9 cellular contexts compared by ENCODE assay signal in genomic region chr22:46971141-46971775, GRCh38.
DNase-seq lines count a peak whose midpoint lies in the region; ATAC-seq, FAIRE-seq and TF ChIP-seq lines count a peak whose summit lies in the region.
"Had no signal": no experiment of that assay in that cellular context is flagged by ENCODE, and none has a peak within 500 bp of the region (broad histone marks: within the 10 kb centered on the region; RNA-seq: fewer than 3 reads in every experiment).

No MANE protein-coding gene starts in this region.

- 38% methylated on average over 16 of the region's 16 CpGs for WGBS in right cardiac atrium

- FAIRE-seq in GM12891 (lab: Jason Lieb, UNC) (no peak), astrocyte (lab: Jason Lieb, UNC) (no peak)

- TF ChIP-seq POLR2A in GM12891 (IDR thresholded peaks at IDR 0.05; ENCODE audit: low read depth, low read length): no peak

- peaks cover 28% of the 10 kb centered on the region for H4K20me1 ChIP-seq in astrocyte (ENCODE audit: insufficient read depth, low read length)

- H2AFZ ChIP-seq in astrocyte (ENCODE audit: low read depth, low read length): no peak overlapping the region

- H3K4me1 ChIP-seq in astrocyte (ENCODE audit: insufficient read depth, low read length) (peaks cover 3% of the 10 kb centered on the region), right cardiac atrium (ENCODE audit: control insufficient read depth, insufficient read depth, low read length) (peaks cover 8% of the 10 kb centered on the region)

- H3K36me3 Mint-ChIP-seq in astrocyte (ENCODE audit: low read depth, unreplicated experiment) (peaks cover 10% of the 10 kb centered on the region), progenitor cell of endocrine pancreas (ENCODE audit: insufficient read depth) (peaks cover 5% of the 10 kb centered on the region)

- intact Hi-C loops in right cardiac atrium (cut with DNase I): no loop called here

- H3K4me2 ChIP-seq in astrocyte (ENCODE audit: low read length): no peak overlapping the region

- DNase-seq in GM12891 (ENCODE audit: insufficient read length, low spot score) (no peak), astrocyte (ENCODE audit: low read depth) (peak; percentile 12), right cardiac atrium (peak; percentile 58 to 81 (median 80)), progenitor cell of endocrine pancreas (ENCODE audit: low spot score, unreplicated experiment) (no peak)
- no peak for DNase-seq in activated effector memory CD4-positive, alpha-beta T cell treated with anti-CD3 and anti-CD28 coated beads, Interleukin-2, amount 50 U/mL, for 16 hours
- DNase-seq: stimulated activated CD4-positive, alpha-beta T cell treated with anti-CD3 and anti-CD28 coated beads, Interleukin-2, amount 100 ng/mL, for 24 hours had no signal

- no peaks in the 10 kb centered on the region for H3K9me3 Mint-ChIP-seq in astrocyte (ENCODE audit: unreplicated experiment)
- no peaks in the 10 kb centered on the region for H3K9me3 Mint-ChIP-seq in progenitor cell of endocrine pancreas (ENCODE audit: low read depth)

- H3K4me3 ChIP-seq in astrocyte (ENCODE audit: insufficient read depth, low read depth, low read length) (no peak overlapping the region), right cardiac atrium (ENCODE audit: low read length) (no peak overlapping the region)

- peaks cover 16% of the 10 kb centered on the region for H3K4me1 Mint-ChIP-seq in astrocyte (ENCODE audit: low read depth, unreplicated experiment)
- peaks cover 14% of the 10 kb centered on the region for H3K4me1 Mint-ChIP-seq in progenitor cell of endocrine pancreas (ENCODE audit: low read depth)

- H3K79me2 ChIP-seq in astrocyte (ENCODE audit: insufficient read depth, low read length): no peaks in the 10 kb centered on the region

- H3K27me3 Mint-ChIP-seq in astrocyte (ENCODE audit: low read depth, unreplicated experiment) (no peaks in the 10 kb centered on the region), progenitor cell of endocrine pancreas (no peaks in the 10 kb centered on the region)

- TF ChIP-seq CTCF in astrocyte (IDR thresholded peaks at IDR 0.05; ENCODE audit: insufficient read depth, low read depth, low read length): no peak
- TF ChIP-seq CTCF in progenitor cell of endocrine pancreas (IDR thresholded peaks at IDR 0.05; ENCODE audit: unreplicated experiment): no peak

- no peaks in the 10 kb centered on the region for H3K36me3 ChIP-seq in astrocyte (ENCODE audit: insufficient read depth, low read length)

- peak; percentile 80 to 93 for ATAC-seq in right cardiac atrium
- no peak for ATAC-seq in HG03095 (IDR thresholded peaks at IDR 0.05; ENCODE audit: unreplicated experiment)
- no peak for ATAC-seq in GM21360 (IDR thresholded peaks at IDR 0.05; ENCODE audit: unreplicated experiment)
- ATAC-seq in HG02938 (IDR thresholded peaks at IDR 0.05; ENCODE audit: unreplicated experiment): no peak

- H3K4me3 Mint-ChIP-seq in astrocyte (ENCODE audit: unreplicated experiment) (no peak overlapping the region), progenitor cell of endocrine pancreas (ENCODE audit: low read depth) (no peak overlapping the region)

- H3K9me3 ChIP-seq in astrocyte (ENCODE audit: insufficient read depth, low read depth, low read length): no peaks in the 10 kb centered on the region
- no peaks in the 10 kb centered on the region for H3K9me3 ChIP-seq in right cardiac atrium (ENCODE audit: control insufficient read depth, low read length)

- H3K27ac Mint-ChIP-seq in astrocyte (ENCODE audit: unreplicated experiment) (no peak overlapping the region), progenitor cell of endocrine pancreas (peak overlapping the region; percentile 52)

- no peak overlapping the region for H3K9ac ChIP-seq in astrocyte (ENCODE audit: low read length)

- H3K27me3 ChIP-seq in astrocyte (ENCODE audit: insufficient read depth, low read length) (no peaks in the 10 kb centered on the region), right cardiac atrium (ENCODE audit: control insufficient read depth, insufficient read depth) (no peaks in the 10 kb centered on the region)

- H3K27ac ChIP-seq in astrocyte (ENCODE audit: low read depth, low read length): no peak overlapping the region
- peak overlapping the region; percentile 52 for H3K27ac ChIP-seq in right cardiac atrium (ENCODE audit: low read length)

TF ChIP-seq in GM12891, 5 proteins besides CTCF, POLR2A, EP300 and RAD21:
- TF ChIP-seq SPI1 (IDR thresholded peaks at IDR 0.05; ENCODE audit: low read depth, low read length): peak; percentile 13; the same call in 1 of the 2 replicates
- TF ChIP-seq POLR2AphosphoS5 (IDR thresholded peaks at IDR 0.05; ENCODE audit: low read depth, low read length): no peak
TF ChIP-seq in GM12891: peak in this region for 1.

Comparison
In these comparisons a context has a peak if more than half of its experiments do, and no peak if none do; other contexts are left out.
1. DNase-seq: peak in astrocyte (single experiment) and right cardiac atrium (3 of 3); none in GM12891 (single experiment), progenitor cell of endocrine pancreas (single experiment) and activated effector memory CD4-positive, alpha-beta T cell treated with anti-CD3 and anti-CD28 coated beads, Interleukin-2, amount 50 U/mL, for 16 hours (single experiment).
2. ATAC-seq: peak in right cardiac atrium (2 of 2); none in HG03095 (single experiment), GM21360 (single experiment) and HG02938 (single experiment).